In the genomic region with DNA sequence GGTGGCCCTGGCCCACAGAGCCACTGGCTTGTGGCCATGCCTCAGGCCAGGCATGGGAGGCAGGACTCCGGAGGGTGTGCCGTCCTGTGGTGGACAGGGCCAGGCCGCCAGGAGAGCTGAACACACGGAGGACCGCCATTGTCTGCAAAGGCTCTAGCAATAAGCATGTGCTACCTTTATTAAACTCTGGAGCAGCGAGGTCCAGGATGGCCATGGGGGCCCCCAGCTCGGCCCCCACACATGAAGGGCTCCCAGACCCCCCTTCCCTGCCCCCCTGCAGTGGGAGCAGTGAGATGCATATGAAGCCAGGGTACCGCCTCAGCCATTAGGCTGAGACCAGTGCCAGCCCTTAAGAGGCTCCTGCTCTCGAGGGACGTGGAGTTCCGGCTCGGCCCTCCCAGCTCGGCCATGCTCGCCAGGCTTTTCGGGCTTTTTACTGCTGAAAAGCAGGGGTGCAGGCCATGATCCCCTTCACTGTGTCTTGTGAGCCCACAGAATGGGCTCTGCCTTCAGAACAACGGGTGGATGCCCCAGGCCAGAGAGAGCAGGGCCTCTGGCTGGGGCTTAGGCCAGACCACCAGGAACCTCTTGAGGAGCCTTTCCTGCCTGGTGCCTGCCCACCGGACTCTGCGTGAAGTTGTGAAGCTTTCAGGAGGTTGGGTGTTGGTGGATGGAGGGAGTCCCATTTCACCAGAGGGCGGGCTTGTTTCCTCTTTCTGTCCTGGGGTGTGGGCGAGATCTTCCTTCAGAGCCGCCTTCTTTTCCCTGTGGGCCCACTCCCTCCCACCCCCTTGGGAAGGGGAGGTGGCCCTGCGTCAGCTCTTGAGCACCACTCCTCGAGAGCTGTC, we compare ENCODE assay signal across 19 cellular contexts. TPM values are rescaled to one million over a fixed set of nuclear protein-coding genes. Genes with fewer than 3 reads are reported as not detected.
A peak's percentile ranks its signal among the peaks of the same experiment; 100 is the strongest.
DNase-seq lines count a peak whose midpoint lies in the region; ATAC-seq, FAIRE-seq and TF ChIP-seq lines count a peak whose summit lies in the region.
"Had no signal": no experiment of that assay in that cellular context is flagged by ENCODE, and none has a peak within 500 bp of the region (broad histone marks: within the 10 kb centered on the region; RNA-seq: fewer than 3 reads in every experiment).

No MANE protein-coding gene starts in this region.

- H3K9me3 ChIP-seq in NT2/D1 (ENCODE audit: insufficient read depth, low read length) (no peaks in the 10 kb centered on the region), HepG2 (ENCODE audit: low read length) (no peaks in the 10 kb centered on the region), small intestine (ENCODE audit: control insufficient read depth, low read depth) (no peaks in the 10 kb centered on the region)
- H3K9me3 ChIP-seq: neutrophil, thoracic aorta had no signal

- in situ Hi-C loops in HepG2 (cut with HindIII; ENCODE audit: extremely low pct_ligation_motif_present, low pct_unique_long_range_greater_than_20kb): no loop called here

- no peaks in the 10 kb centered on the region for H4K20me1 ChIP-seq in HepG2 (ENCODE audit: insufficient read depth, low read length)

- POLR2A ChIA-PET in HepG2 (lab: Yijun Ruan, JAX) (no interaction called here), MCF 10A (lab: Yijun Ruan, JAX) (no interaction called here)

- no peak for FAIRE-seq in HepG2 (lab: Jason Lieb, UNC)
- FAIRE-seq in small intestine (lab: Jason Lieb, UNC): no peak
- FAIRE-seq: GM18507 had no signal

- ATAC-seq in HepG2: no peak
- ATAC-seq: activated CD4-positive, CD25-positive, alpha-beta regulatory T cell treated with anti-CD3 and anti-CD28 coated beads, Interleukin-2, amount 50 U/mL, for 24 hours; activated CD8-positive, alpha-beta memory T cell treated with anti-CD3 and anti-CD28 coated beads, Interleukin-2, amount 10 ng/mL, durations not matched to agents 7 days and 5 days; esophagus mucosa; T-helper 17 cell had no signal

- peaks cover 42% of the 10 kb centered on the region for H3K36me3 Mint-ChIP-seq in MCF 10A (ENCODE audit: insufficient read depth, unreplicated experiment)
- H3K36me3 Mint-ChIP-seq: mesothelial cell of epicardium had no signal

- TF ChIP-seq POLR2A in HepG2 (IDR thresholded peaks at IDR 0.05; ENCODE audit: insufficient read depth in 1 of 2, low read depth in 2 of 2, low read length in 2 of 2): no peak

- peaks cover 9% of the 10 kb centered on the region for H3K4me1 Mint-ChIP-seq in MCF 10A (ENCODE audit: insufficient read depth, unreplicated experiment)

- H2AFZ ChIP-seq in HepG2 (ENCODE audit: low read length): no peak overlapping the region

- H3K79me2 ChIP-seq in HepG2 (ENCODE audit: insufficient read depth, low read length): no peaks in the 10 kb centered on the region

- CTCF ChIA-PET in HepG2 (lab: Yijun Ruan, JAX; ENCODE audit: low intra/inter-chr PET ratio, low total read pairs) (no interaction called here), MCF 10A (lab: Yijun Ruan, JAX) (interaction anchor here (0.9 to 1.6 kb wide), 2 partner anchors 9 to 122 kb away, joined by 3 to 4 read pairs; no protein-coding TSS in a partner anchor)

- H3K27ac ChIP-seq in HepG2 (ENCODE audit: extremely low read length, insufficient read depth, low read length) (no peak overlapping the region), small intestine (ENCODE audit: low read depth in 1 of 2, low read length in 1 of 2) (no peak overlapping the region)
- H3K27ac ChIP-seq: neutrophil, thoracic aorta had no signal

- BruUV-seq in HepG2 (replicated peaks; lab: Mats Ljungman, UMichigan) (no TSS peak), MCF 10A (replicated peaks; lab: Mats Ljungman, UMichigan) (no TSS peak)

- TF ChIP-seq RAD21 in HepG2 (CRISPR knock-in tag; IDR thresholded peaks at IDR 0.05): no peak

- H3K27me3 Mint-ChIP-seq in MCF 10A (ENCODE audit: insufficient read depth, unreplicated experiment): no peaks in the 10 kb centered on the region
- H3K27me3 Mint-ChIP-seq: activated CD8-positive, alpha-beta memory T cell treated with anti-CD3 and anti-CD28 coated beads, Interleukin-2, amount 10 ng/mL, durations not matched to agents 7 days and 5 days; T-helper 17 cell had no signal

- intact Hi-C loops in HepG2 (cut with micrococcal nuclease; ENCODE audit: unreplicated experiment) (no loop called here), MCF 10A (cut with micrococcal nuclease) (no loop called here)

- DNase-seq in GM06990 (ENCODE audit: extremely low read depth, insufficient read length) (peak; percentile 14), NT2/D1 (ENCODE audit: low read depth, low spot score) (no peak), HepG2 (ENCODE audit: low spot score) (no peak), GF-D8 (lab: John Stamatoyannopoulos, UW) (no peak), small intestine (no peak), MCF 10A (ENCODE audit: unreplicated experiment) (no peak)
- DNase-seq: activated CD8-positive, alpha-beta memory T cell treated with anti-CD3 and anti-CD28 coated beads, Interleukin-2, amount 10 ng/mL, durations not matched to agents 7 days and 5 days; activated naive CD4-positive, alpha-beta T cell treated with anti-CD3 and anti-CD28 coated beads, Interleukin-2, amount 50 U/mL, for 16 hours; DMS153; NCI-H1417; stimulated activated CD4-positive, alpha-beta T cell treated with anti-CD3 and anti-CD28 coated beads, Interleukin-4, amount 100 ng/mL, for 1 hour; stimulated activated CD8-positive, alpha-beta memory T cell treated with anti-CD3 and anti-CD28 coated beads, Interleukin-4, amount 100 ng/mL, for 48 hours; T-helper 17 cell had no signal

- no peak overlapping the region for H3K4me3 Mint-ChIP-seq in MCF 10A (ENCODE audit: unreplicated experiment)
- H3K4me3 Mint-ChIP-seq: activated CD8-positive, alpha-beta memory T cell treated with anti-CD3 and anti-CD28 coated beads, Interleukin-2, amount 10 ng/mL, durations not matched to agents 7 days and 5 days had no signal

- TF ChIP-seq EP300 in HepG2 (IDR thresholded peaks at IDR 0.05; ENCODE audit: low read depth in 2 of 2, low read length in 2 of 2) (no peak), HepG2 (CRISPR knock-in tag; IDR thresholded peaks at IDR 0.05; ENCODE audit: borderline replicate concordance) (no peak)

- peaks cover 27% of the 10 kb centered on the region for H3K36me3 ChIP-seq in GM06990 (ENCODE audit: control insufficient read depth, insufficient read depth, low read length)
- H3K36me3 ChIP-seq in NT2/D1 (ENCODE audit: insufficient read depth, insufficient read length, low read length): peaks cover 80% of the 10 kb centered on the region
- H3K36me3 ChIP-seq in HepG2 (replicated peaks in 1 of 2; ENCODE audit: control insufficient read depth in 1 of 2, insufficient read depth in 2 of 2, low read length in 2 of 2): peaks cover 14 to 16% of the 10 kb centered on the region in 2 experiments; a peak in 4 of 5 replicates
- no peaks in the 10 kb centered on the region for H3K36me3 ChIP-seq in small intestine (ENCODE audit: control insufficient read depth in 2 of 2, insufficient read depth in 2 of 2, low read length in 2 of 2)

- no peak for TF ChIP-seq CTCF in GM06990 (IDR thresholded peaks at IDR 0.05; ENCODE audit: insufficient read depth, low read length, poor library complexity, severe bottlenecking)
- TF ChIP-seq CTCF in HepG2 (CRISPR knock-in tag; IDR thresholded peaks at IDR 0.05): no peak
- no peak for TF ChIP-seq CTCF in MCF 10A (IDR thresholded peaks at IDR 0.05; ENCODE audit: unreplicated experiment)

- no peak overlapping the region for H3K4me2 ChIP-seq in HepG2 (ENCODE audit: low read depth, low read length)

- no peaks in the 10 kb centered on the region for H3K9me3 Mint-ChIP-seq in MCF 10A (ENCODE audit: unreplicated experiment)
- H3K9me3 Mint-ChIP-seq: mesothelial cell of epicardium had no signal

- H3K27ac Mint-ChIP-seq in MCF 10A (ENCODE audit: low read depth, unreplicated experiment): no peak overlapping the region
- H3K27ac Mint-ChIP-seq: activated CD8-positive, alpha-beta memory T cell treated with anti-CD3 and anti-CD28 coated beads, Interleukin-2, amount 10 ng/mL, durations not matched to agents 7 days and 5 days; mesothelial cell of epicardium; T-helper 17 cell had no signal

- H3K27me3 ChIP-seq in GM06990 (replicated peaks; ENCODE audit: control insufficient read depth, insufficient read depth, low read length): no peaks in the 10 kb centered on the region
- H3K27me3 ChIP-seq in NT2/D1 (ENCODE audit: insufficient read depth, insufficient read length): no peaks in the 10 kb centered on the region
- no peaks in the 10 kb centered on the region for H3K27me3 ChIP-seq in HepG2 (ENCODE audit: control insufficient read depth in 1 of 2, insufficient read depth in 2 of 2, low read length in 2 of 2)
- no peaks in the 10 kb centered on the region for H3K27me3 ChIP-seq in small intestine (ENCODE audit: control insufficient read depth in 2 of 2, insufficient read depth in 2 of 2, low read length in 2 of 2)

- H3K9ac ChIP-seq in NT2/D1 (ENCODE audit: insufficient read length, low read depth) (peak overlapping the region; percentile 3), HepG2 (ENCODE audit: insufficient read depth, low read depth, low read length) (no peak overlapping the region)

- peaks cover 34% of the 10 kb centered on the region for H3K4me1 ChIP-seq in NT2/D1 (ENCODE audit: insufficient read depth, insufficient read length)
- peaks cover 19% of the 10 kb centered on the region for H3K4me1 ChIP-seq in HepG2 (ENCODE audit: insufficient read depth, low read length)
- no peaks in the 10 kb centered on the region for H3K4me1 ChIP-seq in small intestine (ENCODE audit: control insufficient read depth in 2 of 2, insufficient read depth in 1 of 2, low read depth in 1 of 2, low read length in 1 of 2)

- H3K4me3 ChIP-seq in GM06990 (replicated peaks; ENCODE audit: low read depth, low read length) (no peak overlapping the region), NT2/D1 (ENCODE audit: insufficient read length, low read depth) (no peak overlapping the region), HepG2 (replicated peaks in 1 of 3; ENCODE audit: insufficient read depth in 1 of 3, low read depth in 2 of 3, low read length in 3 of 3) (no peak overlapping the region), small intestine (ENCODE audit: low read depth in 1 of 2, low read length in 2 of 2) (no peak overlapping the region)
- H3K4me3 ChIP-seq: thoracic aorta had no signal

- 96% methylated on average over 16 of the region's 23 CpGs for WGBS in HepG2 (ENCODE audit: low lambda C conversion rate)
- 88 to 96% (median 93%) methylated on average over 19 to 23 of the region's 23 CpGs for WGBS in small intestine, 3 donors

RNA-seq across cellular contexts. Expression of gene AMIGO3, which starts 2.6 kb away (rescaled TPM):
- total RNA-seq in HepG2 (2016; rRNA removed; fragmentation: Illumina TruSeq; extraction: Trizol) (0.35 TPM in 1 of 2 replicates, not detected in the other), MCF 10A (2022) (0.79 TPM in 1 of 2 replicates, not detected in the other)
- total RNA-seq in HepG2 (2016; cell fraction: cytosol; rRNA removed; fragmentation: Illumina TruSeq; extraction: Trizol; ENCODE audit: low read depth): 0.18 and 0.51 TPM in 2 replicates
- 0.13 and 0.45 TPM in 2 replicates for total RNA-seq in HepG2 (2016; cell fraction: insoluble cytoplasmic fraction; rRNA removed; fragmentation: Illumina TruSeq; extraction: Trizol)
- total RNA-seq in HepG2 (2016; cell fraction: membrane; rRNA removed; fragmentation: Illumina TruSeq; extraction: Trizol): 0.19 TPM in 1 of 2 replicates, not detected in the other
- not detected in 2 replicates for total RNA-seq in HepG2 (2016; cell fraction: nucleus; rRNA removed; fragmentation: Illumina TruSeq; extraction: Trizol)
- polyA plus RNA-seq in HepG2 (2011; rRNA removed) (0.21 TPM in 1 of 2 replicates, not detected in the other), small intestine (under 1 TPM in 2 of 3 donors, not detected in 1; 0.81 to 0.84 TPM)
- 0.03 and 0.07 TPM in 2 replicates for polyA plus RNA-seq in HepG2 (2011; cell fraction: cytosol; rRNA removed)
- 3.1 and 7.8 TPM in 2 replicates for polyA plus RNA-seq in HepG2 (2011; cell fraction: nucleus; rRNA removed)
- 0.36 TPM in 1 of 2 replicates, not detected in the other for polyA plus RNA-seq in HepG2 (2012)
- polyA plus RNA-seq in HepG2 (2016; cell fraction: cytosol; fragmentation: Illumina TruSeq; extraction: Trizol; ENCODE audit: low read depth): 0.40 and 0.44 TPM in 2 replicates
- polyA plus RNA-seq in HepG2 (2016; cell fraction: insoluble cytoplasmic fraction; fragmentation: Illumina TruSeq; extraction: Trizol; ENCODE audit: low read depth): 0.73 and 0.79 TPM in 2 replicates
- 0.40 and 0.43 TPM in 2 replicates for polyA plus RNA-seq in HepG2 (2016; cell fraction: membrane; fragmentation: Illumina TruSeq; extraction: Trizol; ENCODE audit: low read depth)
- 0.53 and 1.7 TPM in 2 replicates for polyA plus RNA-seq in HepG2 (2016; cell fraction: nucleus; fragmentation: Illumina TruSeq; extraction: Trizol; ENCODE audit: insufficient read depth, low read depth)
- polyA minus RNA-seq in HepG2 (2011; rRNA and poly(A)+ RNA removed; ENCODE audit: low replicate concordance): 1.8 and 3.5 TPM in 2 replicates
- polyA minus RNA-seq in HepG2 (2011; cell fraction: cytosol; rRNA and poly(A)+ RNA removed): 0.26 and 0.30 TPM in 2 replicates
- polyA minus RNA-seq in HepG2 (2011; cell fraction: nucleus; rRNA and poly(A)+ RNA removed): 0.75 and 2.1 TPM in 2 replicates
- total RNA-seq: esophagus mucosa had no signal

RNA-seq across cellular contexts. Expression of gene GMPPB, which starts 6.8 kb away (rescaled TPM):
- total RNA-seq in HepG2 (2016; rRNA removed; fragmentation: Illumina TruSeq; extraction: Trizol) (21.7 and 23.1 TPM in 2 replicates), MCF 10A (2022) (84.3 and 88.1 TPM in 2 replicates)
- total RNA-seq in HepG2 (2016; cell fraction: cytosol; rRNA removed; fragmentation: Illumina TruSeq; extraction: Trizol; ENCODE audit: low read depth): 3.9 and 5.4 TPM in 2 replicates
- total RNA-seq in HepG2 (2016; cell fraction: insoluble cytoplasmic fraction; rRNA removed; fragmentation: Illumina TruSeq; extraction: Trizol): 21.2 and 23.8 TPM in 2 replicates
- 7.3 and 8.9 TPM in 2 replicates for total RNA-seq in HepG2 (2016; cell fraction: membrane; rRNA removed; fragmentation: Illumina TruSeq; extraction: Trizol)
- 14.9 and 16.7 TPM in 2 replicates for total RNA-seq in HepG2 (2016; cell fraction: nucleus; rRNA removed; fragmentation: Illumina TruSeq; extraction: Trizol)
- polyA plus RNA-seq in HepG2 (2011; rRNA removed) (6.5 and 9.1 TPM in 2 replicates), small intestine (10 to 100 TPM; 18.1 to 47.1 (median 22.4) TPM)
- polyA plus RNA-seq in HepG2 (2011; cell fraction: cytosol; rRNA removed): 6.3 and 8.4 TPM in 2 replicates
- 15.5 and 21.5 TPM in 2 replicates for polyA plus RNA-seq in HepG2 (2011; cell fraction: nucleus; rRNA removed)
- 4.8 and 5.8 TPM in 2 replicates for polyA plus RNA-seq in HepG2 (2012)
- polyA plus RNA-seq in HepG2 (2016; cell fraction: cytosol; fragmentation: Illumina TruSeq; extraction: Trizol; ENCODE audit: low read depth): 3.3 and 3.7 TPM in 2 replicates
- 17.8 and 18.8 TPM in 2 replicates for polyA plus RNA-seq in HepG2 (2016; cell fraction: insoluble cytoplasmic fraction; fragmentation: Illumina TruSeq; extraction: Trizol; ENCODE audit: low read depth)
- polyA plus RNA-seq in HepG2 (2016; cell fraction: membrane; fragmentation: Illumina TruSeq; extraction: Trizol; ENCODE audit: low read depth): 4.7 and 5.8 TPM in 2 replicates
- polyA plus RNA-seq in HepG2 (2016; cell fraction: nucleus; fragmentation: Illumina TruSeq; extraction: Trizol; ENCODE audit: insufficient read depth, low read depth): 23.9 and 25.9 TPM in 2 replicates
- polyA minus RNA-seq in HepG2 (2011; rRNA and poly(A)+ RNA removed; ENCODE audit: low replicate concordance): 21.4 and 30.7 TPM in 2 replicates
- polyA minus RNA-seq in HepG2 (2011; cell fraction: cytosol; rRNA and poly(A)+ RNA removed): 4.2 and 5.6 TPM in 2 replicates
- 12.6 and 20.3 TPM in 2 replicates for polyA minus RNA-seq in HepG2 (2011; cell fraction: nucleus; rRNA and poly(A)+ RNA removed)

RNA-seq across cellular contexts. Expression of gene RNF123, which starts 27.6 kb away (rescaled TPM):
- total RNA-seq in HepG2 (2016; rRNA removed; fragmentation: Illumina TruSeq; extraction: Trizol) (16.1 and 29.9 TPM in 2 replicates), MCF 10A (2022) (47.8 and 48.6 TPM in 2 replicates)
- 7.6 and 8.9 TPM in 2 replicates for total RNA-seq in HepG2 (2016; cell fraction: cytosol; rRNA removed; fragmentation: Illumina TruSeq; extraction: Trizol; ENCODE audit: low read depth)
- 12.8 and 27.1 TPM in 2 replicates for total RNA-seq in HepG2 (2016; cell fraction: insoluble cytoplasmic fraction; rRNA removed; fragmentation: Illumina TruSeq; extraction: Trizol)
- total RNA-seq in HepG2 (2016; cell fraction: membrane; rRNA removed; fragmentation: Illumina TruSeq; extraction: Trizol): 10.8 and 12.7 TPM in 2 replicates
- total RNA-seq in HepG2 (2016; cell fraction: nucleus; rRNA removed; fragmentation: Illumina TruSeq; extraction: Trizol): 28.7 and 34.7 TPM in 2 replicates
- polyA plus RNA-seq in HepG2 (2011; rRNA removed) (82.2 and 91.9 TPM in 2 replicates), small intestine (10 to 100 TPM; 31.7 to 59.9 (median 42.7) TPM)
- polyA plus RNA-seq in HepG2 (2011; cell fraction: cytosol; rRNA removed): 37.9 and 55.2 TPM in 2 replicates
- polyA plus RNA-seq in HepG2 (2011; cell fraction: nucleus; rRNA removed): 455 and 594 TPM in 2 replicates
- polyA plus RNA-seq in HepG2 (2012): 27.9 and 34.2 TPM in 2 replicates
- 8.1 and 10.5 TPM in 2 replicates for polyA plus RNA-seq in HepG2 (2016; cell fraction: cytosol; fragmentation: Illumina TruSeq; extraction: Trizol; ENCODE audit: low read depth)
- polyA plus RNA-seq in HepG2 (2016; cell fraction: insoluble cytoplasmic fraction; fragmentation: Illumina TruSeq; extraction: Trizol; ENCODE audit: low read depth): 17.1 and 25.1 TPM in 2 replicates
- 14.9 and 15.8 TPM in 2 replicates for polyA plus RNA-seq in HepG2 (2016; cell fraction: membrane; fragmentation: Illumina TruSeq; extraction: Trizol; ENCODE audit: low read depth)
- 108 and 116 TPM in 2 replicates for polyA plus RNA-seq in HepG2 (2016; cell fraction: nucleus; fragmentation: Illumina TruSeq; extraction: Trizol; ENCODE audit: insufficient read depth, low read depth)
- 88.9 and 105 TPM in 2 replicates for polyA minus RNA-seq in HepG2 (2011; rRNA and poly(A)+ RNA removed; ENCODE audit: low replicate concordance)
- polyA minus RNA-seq in HepG2 (2011; cell fraction: cytosol; rRNA and poly(A)+ RNA removed): 26.2 and 30.5 TPM in 2 replicates
- polyA minus RNA-seq in HepG2 (2011; cell fraction: nucleus; rRNA and poly(A)+ RNA removed): 55.9 and 56.4 TPM in 2 replicates

RNA-seq across cellular contexts. Expression of gene MST1, which starts 27.6 kb away (rescaled TPM):
- total RNA-seq in HepG2 (2016; rRNA removed; fragmentation: Illumina TruSeq; extraction: Trizol): 26.7 and 189 TPM in 2 replicates
- total RNA-seq in HepG2 (2016; cell fraction: cytosol; rRNA removed; fragmentation: Illumina TruSeq; extraction: Trizol; ENCODE audit: low read depth): 15.3 and 18.3 TPM in 2 replicates
- 25.3 and 197 TPM in 2 replicates for total RNA-seq in HepG2 (2016; cell fraction: insoluble cytoplasmic fraction; rRNA removed; fragmentation: Illumina TruSeq; extraction: Trizol)
- 14.6 and 16.5 TPM in 2 replicates for total RNA-seq in HepG2 (2016; cell fraction: membrane; rRNA removed; fragmentation: Illumina TruSeq; extraction: Trizol)
- 267 and 300 TPM in 2 replicates for total RNA-seq in HepG2 (2016; cell fraction: nucleus; rRNA removed; fragmentation: Illumina TruSeq; extraction: Trizol)
- polyA plus RNA-seq in HepG2 (2011; rRNA removed): 452 and 686 TPM in 2 replicates
- polyA plus RNA-seq in HepG2 (2011; cell fraction: cytosol; rRNA removed): 174 and 178 TPM in 2 replicates
- 7,383 and 7,818 TPM in 2 replicates for polyA plus RNA-seq in HepG2 (2011; cell fraction: nucleus; rRNA removed)
- polyA plus RNA-seq in HepG2 (2012): 313 and 330 TPM in 2 replicates
- polyA plus RNA-seq in HepG2 (2016; cell fraction: cytosol; fragmentation: Illumina TruSeq; extraction: Trizol; ENCODE audit: low read depth): 6.2 and 6.6 TPM in 2 replicates
- 20.9 and 21.3 TPM in 2 replicates for polyA plus RNA-seq in HepG2 (2016; cell fraction: insoluble cytoplasmic fraction; fragmentation: Illumina TruSeq; extraction: Trizol; ENCODE audit: low read depth)
- 9.6 and 10.0 TPM in 2 replicates for polyA plus RNA-seq in HepG2 (2016; cell fraction: membrane; fragmentation: Illumina TruSeq; extraction: Trizol; ENCODE audit: low read depth)
- 695 and 762 TPM in 2 replicates for polyA plus RNA-seq in HepG2 (2016; cell fraction: nucleus; fragmentation: Illumina TruSeq; extraction: Trizol; ENCODE audit: insufficient read depth, low read depth)
- 3.2 and 148 TPM in 2 replicates for polyA minus RNA-seq in HepG2 (2011; rRNA and poly(A)+ RNA removed; ENCODE audit: low replicate concordance)
- 42.2 and 50.5 TPM in 2 replicates for polyA minus RNA-seq in HepG2 (2011; cell fraction: cytosol; rRNA and poly(A)+ RNA removed)
- 323 and 384 TPM in 2 replicates for polyA minus RNA-seq in HepG2 (2011; cell fraction: nucleus; rRNA and poly(A)+ RNA removed)
- polyA plus RNA-seq in small intestine: 100 to 1,000 TPM; 157 to 458 (median 212) TPM
- total RNA-seq in MCF 10A (2022): 16.3 and 18.2 TPM in 2 replicates

RNA-seq across cellular contexts. Expression of gene APEH, which starts 42.8 kb away (rescaled TPM):
- total RNA-seq in HepG2 (2016; rRNA removed; fragmentation: Illumina TruSeq; extraction: Trizol): 116 and 130 TPM in 2 replicates
- 32.8 and 39.1 TPM in 2 replicates for total RNA-seq in HepG2 (2016; cell fraction: cytosol; rRNA removed; fragmentation: Illumina TruSeq; extraction: Trizol; ENCODE audit: low read depth)
- total RNA-seq in HepG2 (2016; cell fraction: insoluble cytoplasmic fraction; rRNA removed; fragmentation: Illumina TruSeq; extraction: Trizol): 118 and 134 TPM in 2 replicates
- total RNA-seq in HepG2 (2016; cell fraction: membrane; rRNA removed; fragmentation: Illumina TruSeq; extraction: Trizol): 57.5 and 60.4 TPM in 2 replicates
- 99.4 and 109 TPM in 2 replicates for total RNA-seq in HepG2 (2016; cell fraction: nucleus; rRNA removed; fragmentation: Illumina TruSeq; extraction: Trizol)
- 116 and 123 TPM in 2 replicates for polyA plus RNA-seq in HepG2 (2011; rRNA removed)
- polyA plus RNA-seq in HepG2 (2011; cell fraction: cytosol; rRNA removed): 95.0 and 116 TPM in 2 replicates
- 227 and 231 TPM in 2 replicates for polyA plus RNA-seq in HepG2 (2011; cell fraction: nucleus; rRNA removed)
- polyA plus RNA-seq in HepG2 (2012): 110 and 113 TPM in 2 replicates
- polyA plus RNA-seq in HepG2 (2016; cell fraction: cytosol; fragmentation: Illumina TruSeq; extraction: Trizol; ENCODE audit: low read depth): 22.6 and 23.9 TPM in 2 replicates
- polyA plus RNA-seq in HepG2 (2016; cell fraction: insoluble cytoplasmic fraction; fragmentation: Illumina TruSeq; extraction: Trizol; ENCODE audit: low read depth): 87.5 and 96.0 TPM in 2 replicates
- polyA plus RNA-seq in HepG2 (2016; cell fraction: membrane; fragmentation: Illumina TruSeq; extraction: Trizol; ENCODE audit: low read depth): 27.9 and 31.1 TPM in 2 replicates
- polyA plus RNA-seq in HepG2 (2016; cell fraction: nucleus; fragmentation: Illumina TruSeq; extraction: Trizol; ENCODE audit: insufficient read depth, low read depth): 137 and 152 TPM in 2 replicates
- 481 and 533 TPM in 2 replicates for polyA minus RNA-seq in HepG2 (2011; rRNA and poly(A)+ RNA removed; ENCODE audit: low replicate concordance)
- polyA minus RNA-seq in HepG2 (2011; cell fraction: cytosol; rRNA and poly(A)+ RNA removed): 94.8 and 99.0 TPM in 2 replicates
- polyA minus RNA-seq in HepG2 (2011; cell fraction: nucleus; rRNA and poly(A)+ RNA removed): 120 and 143 TPM in 2 replicates
- polyA plus RNA-seq in small intestine: 10 to 100 TPM; 66.2 to 83.0 (median 80.7) TPM
- total RNA-seq in MCF 10A (2022): 95.8 and 127 TPM in 2 replicates
